29 cellular contexts compared by ENCODE assay signal in the genomic region with DNA sequence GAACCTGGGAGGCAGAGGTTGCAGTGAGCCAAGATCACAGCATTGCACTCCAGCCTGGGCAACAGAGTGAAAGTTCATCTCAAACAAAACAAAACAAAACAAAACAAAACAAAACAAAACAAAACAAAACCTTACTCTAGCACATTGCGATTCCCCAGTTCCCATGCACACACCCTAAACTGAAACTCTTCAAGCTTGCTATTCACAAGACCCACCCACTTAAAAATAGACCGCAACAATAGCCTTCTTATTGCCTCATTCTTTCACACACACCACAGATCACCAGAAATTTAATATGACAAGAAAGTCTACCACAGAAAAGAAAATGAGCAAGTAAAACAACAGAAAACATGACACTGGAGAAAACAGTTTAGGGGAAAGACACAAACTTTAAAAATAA.
DNase-seq lines count a peak whose midpoint lies in the region; ATAC-seq and TF ChIP-seq lines count a peak whose summit lies in the region.
"Had no signal": no experiment of that assay in that cellular context is flagged by ENCODE, and none has a peak within 500 bp of the region (broad histone marks: within the 10 kb centered on the region; RNA-seq: fewer than 3 reads in every experiment).

No MANE protein-coding gene starts in this region.

- POLR2A ChIA-PET in WTC11 (lab: Charles Lee) = no interaction called here

- CTCF ChIA-PET in WTC11 (lab: Charles Lee) = interaction anchor here (0.6 kb wide), 1 partner anchor 91 kb away, joined by 3 read pairs; no protein-coding TSS in a partner anchor

- peaks cover 4% of the 10 kb centered on the region for H3K36me3 Mint-ChIP-seq in WTC11
- no peaks in the 10 kb centered on the region for H3K36me3 Mint-ChIP-seq in effector memory CD8-positive, alpha-beta T cell (ENCODE audit: insufficient read depth)
- H3K36me3 Mint-ChIP-seq: CD8-positive, alpha-beta memory T cell; immature natural killer cell; naive B cell had no signal

- peaks cover 2% of the 10 kb centered on the region for H3K9me3 Mint-ChIP-seq in WTC11
- H3K9me3 Mint-ChIP-seq in effector memory CD8-positive, alpha-beta T cell = no peaks in the 10 kb centered on the region

- H3K4me1 Mint-ChIP-seq in WTC11 = peaks cover 45% of the 10 kb centered on the region
- peaks cover 0 to 2% of the 10 kb centered on the region in 2 donors for H3K4me1 Mint-ChIP-seq in effector memory CD8-positive, alpha-beta T cell (ENCODE audit: low read depth in 2 of 2)
- H3K4me1 Mint-ChIP-seq: B cell; CD8-positive, alpha-beta memory T cell; naive B cell had no signal

- H3K27ac Mint-ChIP-seq in WTC11 = peak overlapping the region; percentile 4; the same call in 1 of the 2 replicates
- H3K27ac Mint-ChIP-seq in effector memory CD8-positive, alpha-beta T cell = no peak overlapping the region
- H3K27ac Mint-ChIP-seq: B cell; CD8-positive, alpha-beta memory T cell; immature natural killer cell; stimulated activated naive B cell treated with anti-CD40 and anti-IgM and Interleukin-4, amounts not matched to agents 10 μg/mL and 1 μg/mL and 100 μg/mL, for 72 hours had no signal

- DNase-seq in COLO829 (ENCODE audit: low spot score) (peak; percentile 15), WTC11 (ENCODE audit: low spot score) (no peak)
- DNase-seq in effector memory CD8-positive, alpha-beta T cell = no peak
- no peak for DNase-seq in effector CD4-positive, alpha-beta T cell
- DNase-seq in stimulated activated CD4-positive, alpha-beta T cell treated with anti-CD3 and anti-CD28 coated beads, Interleukin-12 subunit alpha, Interleukin-12 subunit beta, amount 100 ng/mL, for 4 hours = no peak
- DNase-seq: activated CD4-positive, alpha-beta T cell treated with anti-CD3 and anti-CD28 coated beads for 1 hour; activated effector memory CD4-positive, alpha-beta T cell treated with anti-CD3 and anti-CD28 coated beads, Interleukin-2, amount 50 U/mL, for 16 hours; CD8-positive, alpha-beta memory T cell; DMS53; erythroblast; foreskin fibroblast; GDM1; GM23248; immature natural killer cell; IMR-90; mesendoderm; naive B cell; NCI-H146; NCI-H2171; NCI-H510A treated with DMSO at 0.1 percent for 48 hours; NK-92 treated with Interleukin-12 subunit alpha and Interleukin-12 subunit beta, amount 100 ng/mL, for 24 hours; SJCRH30; stimulated activated CD4-positive, alpha-beta T cell treated with anti-CD3 and anti-CD28 coated beads, Interleukin-2, amount 100 ng/mL, for 48 hours; stimulated activated naive B cell treated with anti-CD40 and anti-IgM and Interleukin-4, amounts not matched to agents 10 μg/mL and 1 μg/mL and 100 μg/mL, for 72 hours had no signal

- no peaks in the 10 kb centered on the region for H3K27me3 Mint-ChIP-seq in WTC11 (ENCODE audit: low read depth)
- H3K27me3 Mint-ChIP-seq in effector memory CD8-positive, alpha-beta T cell = no peaks in the 10 kb centered on the region
- H3K27me3 Mint-ChIP-seq: B cell; naive B cell; stimulated activated naive B cell treated with anti-CD40 and anti-IgM and Interleukin-4, amounts not matched to agents 10 μg/mL and 1 μg/mL and 100 μg/mL, for 72 hours had no signal

- peak; percentile 89 for ATAC-seq in GM19351 (IDR thresholded peaks at IDR 0.05; ENCODE audit: unreplicated experiment)
- peak; percentile 43 for ATAC-seq in HG03060 (IDR thresholded peaks at IDR 0.05; ENCODE audit: low read depth, unreplicated experiment)
- ATAC-seq in WTC11 = no peak
- no peak for ATAC-seq in effector memory CD8-positive, alpha-beta T cell (replicated peaks)
- ATAC-seq in GM18498 (IDR thresholded peaks at IDR 0.05; ENCODE audit: unreplicated experiment) = no peak
- ATAC-seq: A549; stimulated activated naive B cell treated with anti-CD40 and anti-IgM and Interleukin-4, amounts not matched to agents 10 μg/mL and 1 μg/mL and 100 μg/mL, for 72 hours had no signal

- TF ChIP-seq CTCF in WTC11 (IDR thresholded peaks at IDR 0.05) = no peak

- no peak overlapping the region for H3K4me3 Mint-ChIP-seq in WTC11
- no peak overlapping the region for H3K4me3 Mint-ChIP-seq in effector memory CD8-positive, alpha-beta T cell
- H3K4me3 Mint-ChIP-seq: B cell; CD8-positive, alpha-beta memory T cell; stimulated activated naive B cell treated with anti-CD40 and anti-IgM and Interleukin-4, amounts not matched to agents 10 μg/mL and 1 μg/mL and 100 μg/mL, for 72 hours had no signal

TF ChIP-seq in WTC11, 78 proteins besides CTCF, POLR2A, EP300 and RAD21:
- TF ChIP-seq, protein P1, sequence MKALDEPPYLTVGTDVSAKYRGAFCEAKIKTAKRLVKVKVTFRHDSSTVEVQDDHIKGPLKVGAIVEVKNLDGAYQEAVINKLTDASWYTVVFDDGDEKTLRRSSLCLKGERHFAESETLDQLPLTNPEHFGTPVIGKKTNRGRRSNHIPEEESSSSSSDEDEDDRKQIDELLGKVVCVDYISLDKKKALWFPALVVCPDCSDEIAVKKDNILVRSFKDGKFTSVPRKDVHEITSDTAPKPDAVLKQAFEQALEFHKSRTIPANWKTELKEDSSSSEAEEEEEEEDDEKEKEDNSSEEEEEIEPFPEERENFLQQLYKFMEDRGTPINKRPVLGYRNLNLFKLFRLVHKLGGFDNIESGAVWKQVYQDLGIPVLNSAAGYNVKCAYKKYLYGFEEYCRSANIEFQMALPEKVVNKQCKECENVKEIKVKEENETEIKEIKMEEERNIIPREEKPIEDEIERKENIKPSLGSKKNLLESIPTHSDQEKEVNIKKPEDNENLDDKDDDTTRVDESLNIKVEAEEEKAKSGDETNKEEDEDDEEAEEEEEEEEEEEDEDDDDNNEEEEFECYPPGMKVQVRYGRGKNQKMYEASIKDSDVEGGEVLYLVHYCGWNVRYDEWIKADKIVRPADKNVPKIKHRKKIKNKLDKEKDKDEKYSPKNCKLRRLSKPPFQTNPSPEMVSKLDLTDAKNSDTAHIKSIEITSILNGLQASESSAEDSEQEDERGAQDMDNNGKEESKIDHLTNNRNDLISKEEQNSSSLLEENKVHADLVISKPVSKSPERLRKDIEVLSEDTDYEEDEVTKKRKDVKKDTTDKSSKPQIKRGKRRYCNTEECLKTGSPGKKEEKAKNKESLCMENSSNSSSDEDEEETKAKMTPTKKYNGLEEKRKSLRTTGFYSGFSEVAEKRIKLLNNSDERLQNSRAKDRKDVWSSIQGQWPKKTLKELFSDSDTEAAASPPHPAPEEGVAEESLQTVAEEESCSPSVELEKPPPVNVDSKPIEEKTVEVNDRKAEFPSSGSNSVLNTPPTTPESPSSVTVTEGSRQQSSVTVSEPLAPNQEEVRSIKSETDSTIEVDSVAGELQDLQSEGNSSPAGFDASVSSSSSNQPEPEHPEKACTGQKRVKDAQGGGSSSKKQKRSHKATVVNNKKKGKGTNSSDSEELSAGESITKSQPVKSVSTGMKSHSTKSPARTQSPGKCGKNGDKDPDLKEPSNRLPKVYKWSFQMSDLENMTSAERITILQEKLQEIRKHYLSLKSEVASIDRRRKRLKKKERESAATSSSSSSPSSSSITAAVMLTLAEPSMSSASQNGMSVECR (CRISPR knock-in tag; IDR thresholded peaks at IDR 0.05; ENCODE audit: borderline replicate concordance) = no peak
- TF ChIP-seq, protein P2, sequence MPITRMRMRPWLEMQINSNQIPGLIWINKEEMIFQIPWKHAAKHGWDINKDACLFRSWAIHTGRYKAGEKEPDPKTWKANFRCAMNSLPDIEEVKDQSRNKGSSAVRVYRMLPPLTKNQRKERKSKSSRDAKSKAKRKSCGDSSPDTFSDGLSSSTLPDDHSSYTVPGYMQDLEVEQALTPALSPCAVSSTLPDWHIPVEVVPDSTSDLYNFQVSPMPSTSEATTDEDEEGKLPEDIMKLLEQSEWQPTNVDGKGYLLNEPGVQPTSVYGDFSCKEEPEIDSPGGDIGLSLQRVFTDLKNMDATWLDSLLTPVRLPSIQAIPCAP (CRISPR knock-in tag; IDR thresholded peaks at IDR 0.05) = no peak
- TF ChIP-seq ZNF232 (CRISPR knock-in tag; IDR thresholded peaks at IDR 0.05) (no peak), EMX1 (CRISPR knock-in tag; IDR thresholded peaks at IDR 0.05) (no peak), NFYB (CRISPR knock-in tag; conservative IDR thresholded peaks at IDR 0.05; ENCODE audit: low read depth) (no peak), TP53 (CRISPR knock-in tag; IDR thresholded peaks at IDR 0.05) (no peak), ZNF121 (CRISPR knock-in tag; IDR thresholded peaks at IDR 0.05) (no peak), ATF1 (CRISPR knock-in tag; IDR thresholded peaks at IDR 0.05) (no peak), ZBTB21 (CRISPR knock-in tag; IDR thresholded peaks at IDR 0.05; ENCODE audit: borderline replicate concordance) (no peak)
- TF ChIP-seq, protein P3, sequence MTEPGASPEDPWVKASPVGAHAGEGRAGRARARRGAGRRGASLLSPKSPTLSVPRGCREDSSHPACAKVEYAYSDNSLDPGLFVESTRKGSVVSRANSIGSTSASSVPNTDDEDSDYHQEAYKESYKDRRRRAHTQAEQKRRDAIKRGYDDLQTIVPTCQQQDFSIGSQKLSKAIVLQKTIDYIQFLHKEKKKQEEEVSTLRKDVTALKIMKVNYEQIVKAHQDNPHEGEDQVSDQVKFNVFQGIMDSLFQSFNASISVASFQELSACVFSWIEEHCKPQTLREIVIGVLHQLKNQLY (CRISPR knock-in tag; IDR thresholded peaks at IDR 0.05) = no peak
- TF ChIP-seq, protein P4, sequence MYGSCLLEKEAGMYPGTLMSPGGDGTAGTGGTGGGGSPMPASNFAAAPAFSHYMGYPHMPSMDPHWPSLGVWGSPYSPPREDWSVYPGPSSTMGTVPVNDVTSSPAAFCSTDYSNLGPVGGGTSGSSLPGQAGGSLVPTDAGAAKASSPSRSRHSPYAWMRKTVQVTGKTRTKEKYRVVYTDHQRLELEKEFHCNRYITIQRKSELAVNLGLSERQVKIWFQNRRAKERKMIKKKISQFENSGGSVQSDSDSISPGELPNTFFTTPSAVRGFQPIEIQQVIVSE (CRISPR knock-in tag; IDR thresholded peaks at IDR 0.05; ENCODE audit: borderline replicate concordance) = no peak
TF ChIP-seq in WTC11: peak in this region for 0.

Comparison
In these comparisons a context has a peak if more than half of its experiments do, and no peak if none do; other contexts are left out.
1. ATAC-seq: peak in GM19351 (single experiment) and HG03060 (single experiment); none in WTC11 (single experiment), effector memory CD8-positive, alpha-beta T cell (single experiment) and GM18498 (single experiment).